In genomic region chr1:66276229-66276628, GRCh38 we compare ENCODE assay signal across 8 cellular contexts.
A peak's percentile ranks its signal among the peaks of the same experiment; 100 is the strongest.
DNase-seq lines count a peak whose midpoint lies in the region; ATAC-seq, FAIRE-seq and TF ChIP-seq lines count a peak whose summit lies in the region.

No MANE protein-coding gene starts in this region.

- H3K27ac Mint-ChIP-seq in immature natural killer cell (peak overlapping the region in 3 of 6 donors; percentile 6 to 86 (median 77)), progenitor cell of endocrine pancreas (no peak overlapping the region)

- DNase-seq in GM18507 (ENCODE audit: extremely low spot score, insufficient read length, low read depth), result no peak
- DNase-seq in immature natural killer cell, result peak; percentile 27 to 53 (median 48)
- DNase-seq in NCI-H2081 (lab: John Stamatoyannopoulos, UW), result no peak
- no peak for DNase-seq in ovary
- no peak for DNase-seq in progenitor cell of endocrine pancreas (ENCODE audit: low spot score, unreplicated experiment)
- no peak for DNase-seq in frontal cortex (ENCODE audit: low spot score in 2 of 2)

- peaks cover 4% of the 10 kb centered on the region for H3K4me1 ChIP-seq in ovary (ENCODE audit: insufficient read depth)

- H3K4me3 ChIP-seq in ovary, result no peak overlapping the region

- ATAC-seq in GM21423 (IDR thresholded peaks at IDR 0.05; ENCODE audit: unreplicated experiment) (peak; percentile 76), HG03521 (IDR thresholded peaks at IDR 0.05; ENCODE audit: unreplicated experiment) (peak; percentile 64)

- H3K36me3 ChIP-seq in ovary, result no peaks in the 10 kb centered on the region

- TF ChIP-seq EP300 in ovary (IDR thresholded peaks at IDR 0.05), result no peak

- H3K4me1 Mint-ChIP-seq in immature natural killer cell, result peaks cover 34 to 51% of the 10 kb centered on the region in 2 donors
- peaks cover 19% of the 10 kb centered on the region for H3K4me1 Mint-ChIP-seq in progenitor cell of endocrine pancreas (ENCODE audit: low read depth)

- no peak overlapping the region for H3K27ac ChIP-seq in ovary

- H3K9me3 Mint-ChIP-seq in immature natural killer cell, result no peaks in the 10 kb centered on the region
- no peaks in the 10 kb centered on the region for H3K9me3 Mint-ChIP-seq in progenitor cell of endocrine pancreas (ENCODE audit: low read depth)

- H3K27me3 Mint-ChIP-seq in immature natural killer cell (ENCODE audit: low read depth in 3 of 3), result peaks cover 4 to 8% (median 5%) of the 10 kb centered on the region in 3 donors
- peaks cover 26% of the 10 kb centered on the region for H3K27me3 Mint-ChIP-seq in progenitor cell of endocrine pancreas

- H3K27me3 ChIP-seq in ovary, result no peaks in the 10 kb centered on the region

- intact Hi-C loops in ovary (cut with DNase I), result loop anchor here in 1 of 4 donors (10.0 kb wide), 2 partner anchors 59 to 649 kb away; partner anchors contain the start of genes DNAI4 and MIER1

- H3K4me3 Mint-ChIP-seq in immature natural killer cell (peak overlapping the region; percentile 60 to 81 (median 64)), progenitor cell of endocrine pancreas (ENCODE audit: low read depth) (no peak overlapping the region)

- FAIRE-seq in GM18507 (lab: Jason Lieb, UNC), result peak; percentile 89
- no peak for FAIRE-seq in frontal cortex (lab: Jason Lieb, UNC)

- WGBS in ovary, 3 donors, result 94% methylated on average over 2 of the region's 2 CpGs

- H3K9me3 ChIP-seq in ovary, result no peaks in the 10 kb centered on the region

- H3K36me3 Mint-ChIP-seq in immature natural killer cell (no peaks in the 10 kb centered on the region), progenitor cell of endocrine pancreas (ENCODE audit: insufficient read depth) (no peaks in the 10 kb centered on the region)

- no peak for TF ChIP-seq POLR2A in ovary (IDR thresholded peaks at IDR 0.05)

- TF ChIP-seq CTCF in ovary (IDR thresholded peaks at IDR 0.05) (no peak), progenitor cell of endocrine pancreas (IDR thresholded peaks at IDR 0.05; ENCODE audit: unreplicated experiment) (no peak)

Comparison
In these comparisons a context has a peak if more than half of its experiments do, and no peak if none do; other contexts are left out.
1. DNase-seq: peak in immature natural killer cell (3 of 3); none in GM18507 (single experiment), NCI-H2081 (0 of 2), ovary (0 of 5), progenitor cell of endocrine pancreas (single experiment) and frontal cortex (0 of 2).